Comparison of ENCODE assay signal across 8 cellular contexts in genomic region chr12:51172515-51173431, GRCh38. TPM values are rescaled to one million over a fixed set of nuclear protein-coding genes. Genes with fewer than 3 reads are reported as not detected.
DNase-seq lines count a peak whose midpoint lies in the region; ATAC-seq and TF ChIP-seq lines count a peak whose summit lies in the region.

A gene with protein sequence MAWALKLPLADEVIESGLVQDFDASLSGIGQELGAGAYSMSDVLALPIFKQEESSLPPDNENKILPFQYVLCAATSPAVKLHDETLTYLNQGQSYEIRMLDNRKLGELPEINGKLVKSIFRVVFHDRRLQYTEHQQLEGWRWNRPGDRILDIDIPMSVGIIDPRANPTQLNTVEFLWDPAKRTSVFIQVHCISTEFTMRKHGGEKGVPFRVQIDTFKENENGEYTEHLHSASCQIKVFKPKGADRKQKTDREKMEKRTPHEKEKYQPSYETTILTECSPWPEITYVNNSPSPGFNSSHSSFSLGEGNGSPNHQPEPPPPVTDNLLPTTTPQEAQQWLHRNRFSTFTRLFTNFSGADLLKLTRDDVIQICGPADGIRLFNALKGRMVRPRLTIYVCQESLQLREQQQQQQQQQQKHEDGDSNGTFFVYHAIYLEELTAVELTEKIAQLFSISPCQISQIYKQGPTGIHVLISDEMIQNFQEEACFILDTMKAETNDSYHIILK (minus strand): TSS chr12:51173135. CDS start chr12:51172422, 713 bp downstream.

- CTCF ChIA-PET in activated CD4-positive, alpha-beta memory T cell treated with anti-CD3 and anti-CD28 coated beads for 36 hours (lab: Charles Lee) = interaction anchor here (2.8 kb wide), 1 partner anchor 168 kb away, joined by 6 read pairs; no protein-coding TSS in a partner anchor

- peaks cover 1 to 12% (median 7%) of the 10 kb centered on the region in 4 donors for H3K4me1 ChIP-seq in liver (ENCODE audit: control insufficient read depth in 4 of 4, insufficient read depth in 4 of 4, low read length in 3 of 4)

- WGBS in liver = under 1% methylated on average over 58 of the region's 58 CpGs

- H3K27me3 Mint-ChIP-seq in activated CD4-positive, alpha-beta memory T cell treated with anti-CD3 and anti-CD28 coated beads for 36 hours = no peaks in the 10 kb centered on the region

- H3K27ac ChIP-seq in dorsolateral prefrontal cortex (peak within 1 kb of the TSS; percentile 76 to 100 (median 96)), liver (ENCODE audit: low read depth in 1 of 2, low read length in 2 of 2) (peak within 1 kb of the TSS; percentile 100)

- no peaks in the 10 kb centered on the region for H3K36me3 ChIP-seq in liver (ENCODE audit: control insufficient read depth in 4 of 4, insufficient read depth in 3 of 4, low read depth in 1 of 4, low read length in 3 of 4)

- TF ChIP-seq CTCF in dorsolateral prefrontal cortex (IDR thresholded peaks at IDR 0.05 in 54 of 56, conservative IDR thresholded peaks at IDR 0.05 in 2 of 56; ENCODE audit: low read depth in 1 of 56, partially characterized antibody in 56 of 56) (peak in 14 of 56 donors; percentile 5 to 30 (median 12)), liver (IDR thresholded peaks at IDR 0.05; ENCODE audit: low read depth, low read length, missing input control) (no peak)

- peak; percentile 96 for ATAC-seq in GM19372 (IDR thresholded peaks at IDR 0.05; ENCODE audit: low read depth, unreplicated experiment)
- peak; percentile 96 for ATAC-seq in HG03521 (IDR thresholded peaks at IDR 0.05; ENCODE audit: unreplicated experiment)

- peak; percentile 64 to 99 (median 91) for DNase-seq in C1 segment of cervical spinal cord (lab: John Stamatoyannopoulos, UW)
- peak; percentile 90 for DNase-seq in NCI-H82 treated with DMSO at 0.1 percent for 48 hours (lab: John Stamatoyannopoulos, UW; ENCODE audit: unreplicated experiment)
- peak; percentile 96 for DNase-seq in activated CD4-positive, alpha-beta memory T cell treated with anti-CD3 and anti-CD28 coated beads for 36 hours
- peak; percentile 93 to 98 (median 97) for DNase-seq in dorsolateral prefrontal cortex
- DNase-seq in stimulated activated CD4-positive, alpha-beta T cell treated with anti-CD3 and anti-CD28 coated beads, Interleukin-4, amount 100 ng/mL, for 1 hour = peak; percentile 92

- peaks cover 7% of the 10 kb centered on the region for H3K36me3 Mint-ChIP-seq in activated CD4-positive, alpha-beta memory T cell treated with anti-CD3 and anti-CD28 coated beads for 36 hours

- peak in 1 of 2 donors; percentile 35 for TF ChIP-seq RAD21 in liver (IDR thresholded peaks at IDR 0.05)

- POLR2A ChIA-PET in activated CD4-positive, alpha-beta memory T cell treated with anti-CD3 and anti-CD28 coated beads for 36 hours (lab: Charles Lee) = interaction anchor here (0.7 to 1.7 kb wide), 4 partner anchors 45 to 409 kb away, joined by 3 to 6 read pairs (median 4); partner anchors contain the start of genes POU6F1 and SLC11A2

- no peaks in the 10 kb centered on the region for H3K9me3 ChIP-seq in liver (ENCODE audit: control insufficient read depth in 4 of 4, low read length in 3 of 4)

- H3K27ac Mint-ChIP-seq in activated CD4-positive, alpha-beta memory T cell treated with anti-CD3 and anti-CD28 coated beads for 36 hours = no peak within 1 kb of the TSS

- H3K4me3 ChIP-seq in dorsolateral prefrontal cortex = peak within 1 kb of the TSS; percentile 67 to 99 (median 88)
- H3K4me3 ChIP-seq in liver (ENCODE audit: low read depth in 1 of 3, low read length in 3 of 3) = peak within 1 kb of the TSS; percentile 54 to 98 (median 75)

- H3K4me1 Mint-ChIP-seq in activated CD4-positive, alpha-beta memory T cell treated with anti-CD3 and anti-CD28 coated beads for 36 hours (ENCODE audit: low read depth) = peaks cover 9% of the 10 kb centered on the region

- peak within 1 kb of the TSS; percentile 79 to 90 for H3K9ac ChIP-seq in liver (ENCODE audit: low read depth in 1 of 2, low read length in 2 of 2)

- no peaks in the 10 kb centered on the region for H3K27me3 ChIP-seq in dorsolateral prefrontal cortex
- no peaks in the 10 kb centered on the region for H3K27me3 ChIP-seq in liver (ENCODE audit: control insufficient read depth in 4 of 4, insufficient read depth in 4 of 4, low read length in 3 of 4)

- H3K4me3 Mint-ChIP-seq in activated CD4-positive, alpha-beta memory T cell treated with anti-CD3 and anti-CD28 coated beads for 36 hours = peak within 1 kb of the TSS; percentile 63

- intact Hi-C loops in activated CD4-positive, alpha-beta memory T cell treated with anti-CD3 and anti-CD28 coated beads for 36 hours (cut with micrococcal nuclease) = loop anchor here (1.0 kb wide), 4 partner anchors 46 to 124 kb away; partner anchors contain the start of genes CSRNP2, DAZAP2, LETMD1 and POU6F1
- intact Hi-C loops in dorsolateral prefrontal cortex (cut with DNase I) = loop anchor here (2.0 to 10.0 kb wide), 3 partner anchors 44 to 88 kb away; partner anchors contain the start of genes DAZAP2 (in 2 of the 2) and CSRNP2 (in 1 of the 2)

- no peaks in the 10 kb centered on the region for H3K9me3 Mint-ChIP-seq in activated CD4-positive, alpha-beta memory T cell treated with anti-CD3 and anti-CD28 coated beads for 36 hours

TF ChIP-seq in liver, 16 proteins besides CTCF, POLR2A, EP300 and RAD21:
- TF ChIP-seq MAX (IDR thresholded peaks at IDR 0.05) (peak; percentile 38), FOXA2 (IDR thresholded peaks at IDR 0.05) (no peak), JUND (IDR thresholded peaks at IDR 0.05) (peak in 1 of 2 donors; percentile 66), GABPA (IDR thresholded peaks at IDR 0.05 in 1 of 2, conservative IDR thresholded peaks at IDR 0.05 in 1 of 2) (peak; percentile 98), TAF1 (conservative IDR thresholded peaks at IDR 0.05) (peak; percentile 52), NR2F2 (IDR thresholded peaks at IDR 0.05) (peak; percentile 68), HNF4A (conservative IDR thresholded peaks at IDR 0.05) (peak in 1 of 2 donors; percentile 6), SP1 (IDR thresholded peaks at IDR 0.05) (peak; percentile 66), EGR1 (IDR thresholded peaks at IDR 0.05; ENCODE audit: low read depth in 2 of 2) (peak in 1 of 2 donors; percentile 29), YY1 (IDR thresholded peaks at IDR 0.05) (peak; percentile 97), HNF4G (IDR thresholded peaks at IDR 0.05) (no peak), REST (IDR thresholded peaks at IDR 0.05) (peak; percentile 78), RXRA (IDR thresholded peaks at IDR 0.05) (peak; percentile 50 to 56), FOXA1 (IDR thresholded peaks at IDR 0.05) (no peak)
- TF ChIP-seq, protein P1, sequence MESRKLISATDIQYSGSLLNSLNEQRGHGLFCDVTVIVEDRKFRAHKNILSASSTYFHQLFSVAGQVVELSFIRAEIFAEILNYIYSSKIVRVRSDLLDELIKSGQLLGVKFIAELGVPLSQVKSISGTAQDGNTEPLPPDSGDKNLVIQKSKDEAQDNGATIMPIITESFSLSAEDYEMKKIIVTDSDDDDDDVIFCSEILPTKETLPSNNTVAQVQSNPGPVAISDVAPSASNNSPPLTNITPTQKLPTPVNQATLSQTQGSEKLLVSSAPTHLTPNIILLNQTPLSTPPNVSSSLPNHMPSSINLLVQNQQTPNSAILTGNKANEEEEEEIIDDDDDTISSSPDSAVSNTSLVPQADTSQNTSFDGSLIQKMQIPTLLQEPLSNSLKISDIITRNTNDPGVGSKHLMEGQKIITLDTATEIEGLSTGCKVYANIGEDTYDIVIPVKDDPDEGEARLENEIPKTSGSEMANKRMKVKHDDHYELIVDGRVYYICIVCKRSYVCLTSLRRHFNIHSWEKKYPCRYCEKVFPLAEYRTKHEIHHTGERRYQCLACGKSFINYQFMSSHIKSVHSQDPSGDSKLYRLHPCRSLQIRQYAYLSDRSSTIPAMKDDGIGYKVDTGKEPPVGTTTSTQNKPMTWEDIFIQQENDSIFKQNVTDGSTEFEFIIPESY (IDR thresholded peaks at IDR 0.05) = no peak
- TF ChIP-seq, protein P2, sequence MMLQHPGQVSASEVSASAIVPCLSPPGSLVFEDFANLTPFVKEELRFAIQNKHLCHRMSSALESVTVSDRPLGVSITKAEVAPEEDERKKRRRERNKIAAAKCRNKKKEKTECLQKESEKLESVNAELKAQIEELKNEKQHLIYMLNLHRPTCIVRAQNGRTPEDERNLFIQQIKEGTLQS (IDR thresholded peaks at IDR 0.05) = no peak

RNA-seq across cellular contexts. Expression of the gene that starts here (rescaled TPM):
- total RNA-seq in activated CD4-positive, alpha-beta memory T cell treated with anti-CD3 and anti-CD28 coated beads for 36 hours = 10 to 100 TPM; 32.0 to 34.1 TPM
- 10 to 100 TPM; 24.3 to 46.0 (median 36.2) TPM for total RNA-seq in dorsolateral prefrontal cortex
- 1 to 10 TPM; 6.1 to 8.6 TPM for total RNA-seq in liver
- 1 to 10 TPM; 1.6 to 4.2 TPM for polyA plus RNA-seq in liver

Comparison
In these comparisons a context has a peak if more than half of its experiments do, and no peak if none do; other contexts are left out.
1. Peak in every context shown above with its lines: DNase-seq, ATAC-seq, H3K4me3 ChIP-seq and H3K27ac ChIP-seq.